15 cellular contexts compared by ENCODE assay signal in the genomic region with DNA sequence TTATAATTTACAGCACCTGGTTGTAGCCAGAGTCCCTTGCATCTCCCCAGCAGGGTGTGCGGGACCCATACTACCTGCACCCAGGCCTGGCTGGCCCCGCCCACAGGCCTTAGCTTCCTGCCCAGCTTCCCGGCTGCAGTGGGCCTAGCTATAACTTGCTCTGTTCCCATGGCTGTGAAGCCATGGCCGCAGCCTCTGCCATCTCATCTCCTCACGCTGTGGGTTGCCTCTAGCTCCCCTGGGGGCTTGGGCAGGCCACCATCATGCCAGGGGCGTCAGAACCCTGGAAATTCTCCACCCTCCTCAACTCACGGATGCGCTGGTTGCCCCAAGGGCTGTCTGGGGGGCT. TPM values are rescaled to one million over a fixed set of nuclear protein-coding genes. Genes with fewer than 3 reads are reported as not detected.
DNase-seq lines count a peak whose midpoint lies in the region; ATAC-seq, FAIRE-seq and TF ChIP-seq lines count a peak whose summit lies in the region.
"Had no signal": no experiment of that assay in that cellular context is flagged by ENCODE, and none has a peak within 500 bp of the region (broad histone marks: within the 10 kb centered on the region; RNA-seq: fewer than 3 reads in every experiment).

No MANE protein-coding gene starts in this region.

- BruUV-seq in IMR-90 (replicated peaks; lab: Mats Ljungman, UMichigan) = no TSS peak
- BruUV-seq in mammary epithelial cell (replicated peaks; lab: Mats Ljungman, UMichigan) = no TSS peak

- peak overlapping the region; percentile 78 for H3K18ac ChIP-seq in IMR-90 (ENCODE audit: low read depth, low read length)

- no peaks in the 10 kb centered on the region for H3K9me3 Mint-ChIP-seq in CD8-positive, alpha-beta T cell

- no peak for DNase-seq in IMR-90
- no peak for DNase-seq in mammary epithelial cell
- DNase-seq in left lung = peak in 1 of 2 donors; percentile 71
- DNase-seq in RCC 7860 (ENCODE audit: low spot score) = no peak
- DNase-seq in NCI-H345 (lab: John Stamatoyannopoulos, UW) = no peak
- no peak for DNase-seq in CD8-positive, alpha-beta T cell
- DNase-seq: activated CD8-positive, alpha-beta memory T cell treated with anti-CD3 and anti-CD28 coated beads for 24 hours; C1 segment of cervical spinal cord; NCI-H1694 treated with DMSO at 0.1 percent for 48 hours; NCI-H69; SIG-M5; stimulated activated CD4-positive, alpha-beta T cell treated with anti-CD3 and anti-CD28 coated beads, Interleukin-1b, Interleukin-23, amount 100 ng/mL, for 48 hours had no signal

- H3K4me1 ChIP-seq in IMR-90 (ENCODE audit: control insufficient read depth, insufficient read depth, low read length) (peaks cover 24% of the 10 kb centered on the region), mammary epithelial cell (ENCODE audit: insufficient read depth, low read length) (peaks cover 24% of the 10 kb centered on the region), left lung (peaks cover 4 to 15% of the 10 kb centered on the region in 2 donors), stomach smooth muscle (ENCODE audit: control insufficient read depth, insufficient read depth, low read length) (peaks cover 27% of the 10 kb centered on the region)
- no peaks in the 10 kb centered on the region for H3K4me1 ChIP-seq in CD8-positive, alpha-beta T cell (ENCODE audit: insufficient read depth, low read length)

- ATAC-seq in IMR-90 (ENCODE audit: low read depth) (no peak), left lung (peak; percentile 27)
- ATAC-seq in CD8-positive, alpha-beta T cell = no peak

- H4K5ac ChIP-seq in IMR-90 (ENCODE audit: low read depth, low read length) = peak overlapping the region; percentile 22

- no peak overlapping the region for H3K27ac Mint-ChIP-seq in CD8-positive, alpha-beta T cell
- H3K27ac Mint-ChIP-seq: memory B cell had no signal

- H4K91ac ChIP-seq in IMR-90 (ENCODE audit: insufficient read depth, low read depth, low read length) = peak overlapping the region; percentile 86

- H2BK120ac ChIP-seq in IMR-90 (ENCODE audit: low read depth, low read length) = peak overlapping the region; percentile 92

- CTCF ChIA-PET in IMR-90 (lab: Yijun Ruan, JAX) (no interaction called here), mammary epithelial cell (lab: Charles Lee; ENCODE audit: low non-redundant PET) (no interaction called here)
- CTCF ChIA-PET in CD8-positive, alpha-beta T cell (lab: Charles Lee) = no interaction called here

- H3K36me3 ChIP-seq in IMR-90 (ENCODE audit: control insufficient read depth, insufficient read depth, low read length) (no peaks in the 10 kb centered on the region), mammary epithelial cell (ENCODE audit: insufficient read depth, low read length) (no peaks in the 10 kb centered on the region), left lung (no peaks in the 10 kb centered on the region), stomach smooth muscle (ENCODE audit: control insufficient read depth in 2 of 2, insufficient read depth in 2 of 2, low read length in 2 of 2) (no peaks in the 10 kb centered on the region)
- H3K36me3 ChIP-seq in CD8-positive, alpha-beta T cell (ENCODE audit: insufficient read depth, low read length) = no peaks in the 10 kb centered on the region

- in situ Hi-C loops in IMR-90 (cut with MboI; ENCODE audit: low sequenced_read_pairs) = no loop called here
- in situ Hi-C loops in mammary epithelial cell (cut with MboI; ENCODE audit: low sequenced_read_pairs in 2 of 2) = no loop called here

- 100% methylated on average over 3 of the region's 8 CpGs; no CpG with 5 or more reads in 1 of the 2 experiments for WGBS in IMR-90 (ENCODE audit: extremely low coverage in 2 of 2, insufficient read length in 1 of 2), 2 experiments
- 100% methylated on average over 5 of the region's 8 CpGs for WGBS in mammary epithelial cell (ENCODE audit: low coverage, missing lambda C conversion rate)

- peak overlapping the region; percentile 31 for H2AK9ac ChIP-seq in IMR-90 (replicated peaks; ENCODE audit: low read depth, low read length, poor library complexity)

- peaks cover 16% of the 10 kb centered on the region for H3K9me1 ChIP-seq in IMR-90 (ENCODE audit: insufficient read depth, low read length)

- no peak overlapping the region for H3K4me3 Mint-ChIP-seq in CD8-positive, alpha-beta T cell
- H3K4me3 Mint-ChIP-seq: memory B cell had no signal

- no peaks in the 10 kb centered on the region for H3K79me2 ChIP-seq in mammary epithelial cell (ENCODE audit: insufficient read depth, low read length)

- peak overlapping the region; percentile 64; the same call in 1 of the 2 replicates for H3K14ac ChIP-seq in IMR-90 (replicated peaks; ENCODE audit: low read depth, low read length)

- H3K4ac ChIP-seq in IMR-90 (ENCODE audit: low read depth, low read length) = peak overlapping the region; percentile 93

- no peak for TF ChIP-seq POLR2A in IMR-90 (IDR thresholded peaks at IDR 0.05; ENCODE audit: low read depth, low read length)

- H2BK15ac ChIP-seq in IMR-90 (ENCODE audit: low read depth, low read length) = no peak overlapping the region; the same call in 1 of the 3 replicates

- dilution Hi-C loops in IMR-90 (cut with HindIII; ENCODE audit: low sequenced_read_pairs, unreplicated experiment) = no loop called here
- dilution Hi-C loops in mammary epithelial cell (cut with HindIII; ENCODE audit: low sequenced_read_pairs) = no loop called here

- peaks cover 3% of the 10 kb centered on the region for H3K27me3 Mint-ChIP-seq in CD8-positive, alpha-beta T cell (ENCODE audit: low read depth)

- peak overlapping the region; percentile 74 for H2BK5ac ChIP-seq in IMR-90 (ENCODE audit: low read depth, low read length, poor library complexity, severe bottlenecking)

- no peak overlapping the region for H3K4me3 ChIP-seq in IMR-90 (ENCODE audit: insufficient read depth, low read depth, low read length)
- no peak overlapping the region for H3K4me3 ChIP-seq in mammary epithelial cell (replicated peaks in 1 of 3; ENCODE audit: insufficient read depth in 1 of 3, low read depth in 2 of 3, low read length in 3 of 3)
- no peak overlapping the region for H3K4me3 ChIP-seq in left lung
- no peak overlapping the region for H3K4me3 ChIP-seq in stomach smooth muscle (ENCODE audit: low read length in 2 of 2)
- H3K4me3 ChIP-seq in CD8-positive, alpha-beta T cell (ENCODE audit: low read depth, low read length) = no peak overlapping the region

- no peaks in the 10 kb centered on the region for H3K36me3 Mint-ChIP-seq in CD8-positive, alpha-beta T cell
- H3K36me3 Mint-ChIP-seq: memory B cell had no signal

- H2AK5ac ChIP-seq in IMR-90 (ENCODE audit: low read depth, low read length) = peak overlapping the region; percentile 55; the same call in 1 of the 2 replicates

- H3K27me3 ChIP-seq in IMR-90 (ENCODE audit: control insufficient read depth, insufficient read depth, low read length) = no peaks in the 10 kb centered on the region
- H3K27me3 ChIP-seq in mammary epithelial cell (ENCODE audit: insufficient read depth, low read length) = no peaks in the 10 kb centered on the region
- no peaks in the 10 kb centered on the region for H3K27me3 ChIP-seq in left lung
- no peaks in the 10 kb centered on the region for H3K27me3 ChIP-seq in stomach smooth muscle (ENCODE audit: control insufficient read depth in 1 of 2, insufficient read depth in 2 of 2, low read length in 2 of 2)
- H3K27me3 ChIP-seq in CD8-positive, alpha-beta T cell (ENCODE audit: insufficient read depth, low read length) = peaks cover 3% of the 10 kb centered on the region

- no peak for FAIRE-seq in RCC 7860 (lab: Jason Lieb, UNC)
- FAIRE-seq: bronchial epithelial cell had no signal

- H3K27ac ChIP-seq in IMR-90 (ENCODE audit: insufficient read depth, low read length) (peak overlapping the region; percentile 75; the same call in 1 of the 2 replicates), mammary epithelial cell (ENCODE audit: insufficient read depth, low read depth, low read length) (no peak overlapping the region), left lung (peak overlapping the region; percentile 27 to 33), stomach smooth muscle (ENCODE audit: low read length) (peak overlapping the region; percentile 77)
- H3K27ac ChIP-seq in CD8-positive, alpha-beta T cell (ENCODE audit: low read depth, low read length) = no peak overlapping the region

- no peak overlapping the region for H3K9ac ChIP-seq in IMR-90 (ENCODE audit: low read depth, low read length)
- no peak overlapping the region for H3K9ac ChIP-seq in mammary epithelial cell (ENCODE audit: insufficient read depth, low read length)
- no peak overlapping the region for H3K9ac ChIP-seq in stomach smooth muscle (ENCODE audit: low read length in 2 of 2)

- no peak overlapping the region for H3K56ac ChIP-seq in IMR-90 (ENCODE audit: extremely low read depth, insufficient read depth, low read length)

- H2AFZ ChIP-seq in IMR-90 (replicated peaks; ENCODE audit: low read length, poor library complexity) (peak overlapping the region; percentile 81), mammary epithelial cell (ENCODE audit: low read depth, low read length) (peak overlapping the region; percentile 45)

- H4K20me1 ChIP-seq in IMR-90 (ENCODE audit: insufficient read depth, low read length) (no peaks in the 10 kb centered on the region), mammary epithelial cell (ENCODE audit: insufficient read depth, low read length) (no peaks in the 10 kb centered on the region)

- no peaks in the 10 kb centered on the region for H3K9me3 ChIP-seq in IMR-90 (ENCODE audit: control insufficient read depth, insufficient read depth, low read length)
- no peaks in the 10 kb centered on the region for H3K9me3 ChIP-seq in mammary epithelial cell (replicated peaks; ENCODE audit: insufficient read depth, low read length)
- H3K9me3 ChIP-seq in left lung = no peaks in the 10 kb centered on the region
- no peaks in the 10 kb centered on the region for H3K9me3 ChIP-seq in stomach smooth muscle (ENCODE audit: control insufficient read depth in 2 of 2, low read length in 2 of 2)
- H3K9me3 ChIP-seq in CD8-positive, alpha-beta T cell (ENCODE audit: low read length) = no peaks in the 10 kb centered on the region

- H3K4me2 ChIP-seq in IMR-90 (ENCODE audit: low read depth, low read length) (no peak overlapping the region), mammary epithelial cell (ENCODE audit: insufficient read depth, low read depth, low read length) (no peak overlapping the region)

- peak overlapping the region; percentile 94; the same call in 1 of the 2 replicates for H2BK20ac ChIP-seq in IMR-90 (ENCODE audit: low read depth, low read length)

- POLR2A ChIA-PET in IMR-90 (lab: Charles Lee; ENCODE audit: unreplicated experiment) = no interaction called here
- POLR2A ChIA-PET in CD8-positive, alpha-beta T cell (lab: Charles Lee) = no interaction called here

- H3K79me1 ChIP-seq in IMR-90 (ENCODE audit: low read depth in 1 of 2, low read length in 2 of 2) = no peaks in the 10 kb centered on the region

- no peak overlapping the region for H3K23ac ChIP-seq in IMR-90 (ENCODE audit: low read depth, low read length)

- H4K8ac ChIP-seq in IMR-90 (ENCODE audit: low read depth in 2 of 2, low read length in 2 of 2) = peak overlapping the region in 1 of 2 experiments; percentile 89; a peak in 2 of 4 replicates

- TF ChIP-seq CTCF in IMR-90 (conservative IDR thresholded peaks at IDR 0.05; ENCODE audit: low read depth, low read length) (no peak), mammary epithelial cell (conservative IDR thresholded peaks at IDR 0.05 in 1 of 2, IDR thresholded peaks at IDR 0.05 in 1 of 2; ENCODE audit: extremely low read depth in 1 of 2, insufficient read depth in 1 of 2, low read depth in 1 of 2, low read length in 2 of 2) (no peak), left lung (IDR thresholded peaks at IDR 0.05) (no peak)
- TF ChIP-seq CTCF in CD8-positive, alpha-beta T cell (IDR thresholded peaks at IDR 0.05) = no peak

- H3K4me1 Mint-ChIP-seq in CD8-positive, alpha-beta T cell (ENCODE audit: low read depth) = no peaks in the 10 kb centered on the region
- H3K4me1 Mint-ChIP-seq: memory B cell had no signal

- TF ChIP-seq RAD21 in IMR-90 (IDR thresholded peaks at IDR 0.05; ENCODE audit: low read length) = no peak

- intact Hi-C loops in IMR-90 (cut with micrococcal nuclease) = loop anchor here (2.0 kb wide), 2 partner anchors 45 to 77 kb away; no protein-coding TSS in a partner anchor
- intact Hi-C loops in mammary epithelial cell (cut with micrococcal nuclease) = no loop called here
- intact Hi-C loops in left lung (cut with DNase I) = no loop called here
- intact Hi-C loops in CD8-positive, alpha-beta T cell (cut with DNase I, micrococcal nuclease) = no loop called here

RNA-seq across cellular contexts. Expression of gene SORBS2, which starts 26.1 kb away (rescaled TPM):
- total RNA-seq in IMR-90 (2012; rRNA removed) (under 0.01 and 0.18 TPM in 2 replicates), mammary epithelial cell (1 to 10 TPM; 5.6 to 8.5 TPM), left lung (10 to 100 TPM; 36.5 to 50.8 TPM)
- polyA plus RNA-seq in IMR-90 (2012; rRNA removed) (0.29 TPM in 1 of 2 replicates, not detected in the other), mammary epithelial cell (3.6 TPM)
- 0.03 TPM in 1 of 2 replicates, not detected in the other for polyA plus RNA-seq in IMR-90 (2012; cell fraction: cytosol; rRNA removed)
- 0.25 TPM in 1 of 2 replicates, not detected in the other for polyA plus RNA-seq in IMR-90 (2012; cell fraction: nucleus; rRNA removed; ENCODE audit: low replicate concordance)
- polyA minus RNA-seq in mammary epithelial cell = not detected
- total RNA-seq in CD8-positive, alpha-beta T cell = under 1 TPM in 1 of 2 experiments, not detected in 1; 0.08 TPM

Comparison
In these comparisons a context has a peak if more than half of its experiments do, and no peak if none do; other contexts are left out.
1. H3K27ac ChIP-seq: peak in IMR-90 (single experiment), left lung (2 of 2) and stomach smooth muscle (single experiment); none in mammary epithelial cell (single experiment) and CD8-positive, alpha-beta T cell (single experiment).